8 cellular contexts compared by ENCODE assay signal in genomic region chr12:105420659-105421240, GRCh38.
DNase-seq lines count a peak whose midpoint lies in the region; ATAC-seq, FAIRE-seq and TF ChIP-seq lines count a peak whose summit lies in the region.

No MANE protein-coding gene starts in this region.

- TF ChIP-seq POLR2A in GM12878 (IDR thresholded peaks at IDR 0.05; ENCODE audit: low read depth, low read length): no peak

- ATAC-seq in GM12878: peak; percentile 95

- H3K4me1 ChIP-seq in GM23248 (ENCODE audit: insufficient read depth) (peaks cover 39% of the 10 kb centered on the region), GM12878 (ENCODE audit: control insufficient read depth, insufficient read depth, low read length) (no peaks in the 10 kb centered on the region)

- BruUV-seq in GM12878 (replicated peaks; lab: Mats Ljungman, UMichigan): no TSS peak

- H3K27ac ChIP-seq in C4-2B (no peak overlapping the region), GM23248 (no peak overlapping the region), GM12878 (ENCODE audit: control insufficient read depth, insufficient read depth) (no peak overlapping the region)

- no peaks in the 10 kb centered on the region for H3K27me3 ChIP-seq in GM23248 (replicated peaks; ENCODE audit: insufficient read depth)
- no peaks in the 10 kb centered on the region for H3K27me3 ChIP-seq in GM12878 (replicated peaks in 1 of 2; ENCODE audit: control insufficient read depth in 2 of 2, insufficient read depth in 2 of 2, low read length in 1 of 2)

- FAIRE-seq in GM12878 (lab: Jason Lieb, UNC): peak; percentile 77

- no peak for TF ChIP-seq EP300 in GM12878 (IDR thresholded peaks at IDR 0.05; ENCODE audit: borderline replicate concordance in 1 of 2, control insufficient read depth in 1 of 2, low read depth in 2 of 2, low read length in 2 of 2)

- RAD21 ChIA-PET in GM12878 (lab: Charles Lee; ENCODE audit: unreplicated experiment): interaction anchor here (0.5 to 2.4 kb wide), 9 partner anchors 9 to 1514 kb away, joined by 3 to 19 read pairs (median 4); no protein-coding TSS in a partner anchor

- H3K9me3 ChIP-seq in GM23248 (ENCODE audit: low read depth) (no peaks in the 10 kb centered on the region), GM12878 (replicated peaks; ENCODE audit: control insufficient read depth, insufficient read depth, low read length) (no peaks in the 10 kb centered on the region)

- H4K20me1 ChIP-seq in GM23248 (ENCODE audit: insufficient read depth) (no peaks in the 10 kb centered on the region), GM12878 (ENCODE audit: control insufficient read depth, insufficient read depth) (no peaks in the 10 kb centered on the region)

- H3K4me2 ChIP-seq in GM23248 (ENCODE audit: unreplicated experiment) (no peak overlapping the region), GM12878 (ENCODE audit: control insufficient read depth, insufficient read depth) (no peak overlapping the region)

- no peaks in the 10 kb centered on the region for H3K36me3 ChIP-seq in GM23248 (ENCODE audit: low read depth)
- no peaks in the 10 kb centered on the region for H3K36me3 ChIP-seq in GM12878 (ENCODE audit: control insufficient read depth in 2 of 2, insufficient read depth in 2 of 2, low read length in 1 of 2)

- POLR2A ChIA-PET in GM12878 (lab: Charles Lee): no interaction called here

- H3K79me2 ChIP-seq in GM23248 (ENCODE audit: insufficient read depth): no peaks in the 10 kb centered on the region
- no peaks in the 10 kb centered on the region for H3K79me2 ChIP-seq in GM12878 (ENCODE audit: control insufficient read depth, insufficient read depth, low read length)

- TF ChIP-seq CTCF in C4-2B (conservative IDR thresholded peaks at IDR 0.05): peak; percentile 89
- TF ChIP-seq CTCF in GM12878 (IDR thresholded peaks at IDR 0.05 in 2 of 3, conservative IDR thresholded peaks at IDR 0.05 in 1 of 3; ENCODE audit: control insufficient read depth in 2 of 3, extremely low read depth in 1 of 3, insufficient read depth in 1 of 3, low read depth in 3 of 3, low read length in 3 of 3): peak; percentile 83 to 95 (median 95); a peak in 5 of 6 replicates

- peaks cover 22% of the 10 kb centered on the region for H3F3A ChIP-seq in GM23248 (ENCODE audit: insufficient read depth)

- TF ChIP-seq RAD21 in GM12878 (IDR thresholded peaks at IDR 0.05; ENCODE audit: insufficient read depth, low read depth, low read length): peak; percentile 98

- H3K4me3 ChIP-seq in GM23248: no peak overlapping the region
- no peak overlapping the region for H3K4me3 ChIP-seq in GM12878

- intact Hi-C loops in GM12878 (cut with micrococcal nuclease; ENCODE audit: unreplicated experiment): loop anchor here (1.0 to 5.0 kb wide), 5 partner anchors 287 to 862 kb away; no protein-coding TSS in a partner anchor

- no peaks in the 10 kb centered on the region for H3K9me2 ChIP-seq in GM23248 (ENCODE audit: insufficient read depth)

- SMC1A ChIA-PET in GM12878 (lab: Charles Lee; ENCODE audit: uncharacterized antibody, unreplicated experiment): interaction anchor here (0.6 to 2.4 kb wide), 10 partner anchors 11 to 806 kb away, joined by 3 to 48 read pairs (median 4); no protein-coding TSS in a partner anchor

- no peak overlapping the region for H2AFZ ChIP-seq in GM23248
- no peak overlapping the region for H2AFZ ChIP-seq in GM12878 (ENCODE audit: control insufficient read depth, low read depth, low read length)

- H3K9ac ChIP-seq in GM23248 (no peak overlapping the region), GM12878 (ENCODE audit: control insufficient read depth, insufficient read depth, low read length) (no peak overlapping the region)

- in situ Hi-C loops in GM23248 (cut with MboI) (loop anchor here (5.0 kb wide), 1 partner anchor 712 kb away; no protein-coding TSS in a partner anchor), GM12878 (cut with MboI) (loop anchor here (5.0 kb wide), 2 partner anchors 712 to 802 kb away; no protein-coding TSS in a partner anchor)

- DNase-seq in GM23248 (peak; percentile 80), NCI-H187 treated with DMSO at 0.1 percent for 48 hours (lab: John Stamatoyannopoulos, UW) (peak; percentile 23), T-helper 9 cell (peak; percentile 42), GM12878 (ENCODE audit: low read depth, low spot score) (peak; percentile 7), hypothalamus (lab: John Stamatoyannopoulos, UW) (peak in 44 of 51 donors; percentile 2 to 84 (median 42)), smooth muscle cell of the brain vasculature (ENCODE audit: low read depth, low spot score) (peak; percentile 59), cortex of kidney (lab: John Stamatoyannopoulos, UW) (no peak)

- CTCF ChIA-PET in GM12878 (lab: Yijun Ruan, JAX): interaction anchor here (0.6 to 6.1 kb wide), 30 partner anchors 9 to 1421 kb away, joined by 3 to 84 read pairs (median 4); no protein-coding TSS in a partner anchor

TF ChIP-seq in GM12878, 131 proteins besides CTCF, POLR2A, EP300 and RAD21:
- TF ChIP-seq KLF5 (IDR thresholded peaks at IDR 0.05; ENCODE audit: partially characterized antibody) (no peak), POU2F2 (IDR thresholded peaks at IDR 0.05; ENCODE audit: borderline replicate concordance, low read depth, low read length) (peak; percentile 74; the same call in 1 of the 3 replicates), DPF2 (IDR thresholded peaks at IDR 0.05) (no peak), SMARCA5 (IDR thresholded peaks at IDR 0.05) (0 out of 2 replicates have a peak, but pooled peaks have one; percentile 30), SMC3 (IDR thresholded peaks at IDR 0.05; ENCODE audit: borderline replicate concordance, low read length) (peak; percentile 93)
- TF ChIP-seq, protein P1, sequence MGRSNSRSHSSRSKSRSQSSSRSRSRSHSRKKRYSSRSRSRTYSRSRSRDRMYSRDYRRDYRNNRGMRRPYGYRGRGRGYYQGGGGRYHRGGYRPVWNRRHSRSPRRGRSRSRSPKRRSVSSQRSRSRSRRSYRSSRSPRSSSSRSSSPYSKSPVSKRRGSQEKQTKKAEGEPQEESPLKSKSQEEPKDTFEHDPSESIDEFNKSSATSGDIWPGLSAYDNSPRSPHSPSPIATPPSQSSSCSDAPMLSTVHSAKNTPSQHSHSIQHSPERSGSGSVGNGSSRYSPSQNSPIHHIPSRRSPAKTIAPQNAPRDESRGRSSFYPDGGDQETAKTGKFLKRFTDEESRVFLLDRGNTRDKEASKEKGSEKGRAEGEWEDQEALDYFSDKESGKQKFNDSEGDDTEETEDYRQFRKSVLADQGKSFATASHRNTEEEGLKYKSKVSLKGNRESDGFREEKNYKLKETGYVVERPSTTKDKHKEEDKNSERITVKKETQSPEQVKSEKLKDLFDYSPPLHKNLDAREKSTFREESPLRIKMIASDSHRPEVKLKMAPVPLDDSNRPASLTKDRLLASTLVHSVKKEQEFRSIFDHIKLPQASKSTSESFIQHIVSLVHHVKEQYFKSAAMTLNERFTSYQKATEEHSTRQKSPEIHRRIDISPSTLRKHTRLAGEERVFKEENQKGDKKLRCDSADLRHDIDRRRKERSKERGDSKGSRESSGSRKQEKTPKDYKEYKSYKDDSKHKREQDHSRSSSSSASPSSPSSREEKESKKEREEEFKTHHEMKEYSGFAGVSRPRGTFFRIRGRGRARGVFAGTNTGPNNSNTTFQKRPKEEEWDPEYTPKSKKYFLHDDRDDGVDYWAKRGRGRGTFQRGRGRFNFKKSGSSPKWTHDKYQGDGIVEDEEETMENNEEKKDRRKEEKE (IDR thresholded peaks at IDR 0.05): no peak
- TF ChIP-seq, protein P2, sequence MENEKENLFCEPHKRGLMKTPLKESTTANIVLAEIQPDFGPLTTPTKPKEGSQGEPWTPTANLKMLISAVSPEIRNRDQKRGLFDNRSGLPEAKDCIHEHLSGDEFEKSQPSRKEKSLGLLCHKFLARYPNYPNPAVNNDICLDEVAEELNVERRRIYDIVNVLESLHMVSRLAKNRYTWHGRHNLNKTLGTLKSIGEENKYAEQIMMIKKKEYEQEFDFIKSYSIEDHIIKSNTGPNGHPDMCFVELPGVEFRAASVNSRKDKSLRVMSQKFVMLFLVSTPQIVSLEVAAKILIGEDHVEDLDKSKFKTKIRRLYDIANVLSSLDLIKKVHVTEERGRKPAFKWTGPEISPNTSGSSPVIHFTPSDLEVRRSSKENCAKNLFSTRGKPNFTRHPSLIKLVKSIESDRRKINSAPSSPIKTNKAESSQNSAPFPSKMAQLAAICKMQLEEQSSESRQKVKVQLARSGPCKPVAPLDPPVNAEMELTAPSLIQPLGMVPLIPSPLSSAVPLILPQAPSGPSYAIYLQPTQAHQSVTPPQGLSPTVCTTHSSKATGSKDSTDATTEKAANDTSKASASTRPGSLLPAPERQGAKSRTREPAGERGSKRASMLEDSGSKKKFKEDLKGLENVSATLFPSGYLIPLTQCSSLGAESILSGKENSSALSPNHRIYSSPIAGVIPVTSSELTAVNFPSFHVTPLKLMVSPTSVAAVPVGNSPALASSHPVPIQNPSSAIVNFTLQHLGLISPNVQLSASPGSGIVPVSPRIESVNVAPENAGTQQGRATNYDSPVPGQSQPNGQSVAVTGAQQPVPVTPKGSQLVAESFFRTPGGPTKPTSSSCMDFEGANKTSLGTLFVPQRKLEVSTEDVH (IDR thresholded peaks at IDR 0.05; ENCODE audit: low read depth, partially characterized antibody): no peak
